Comparison of ENCODE assay signal across 11 cellular contexts in the genomic region with DNA sequence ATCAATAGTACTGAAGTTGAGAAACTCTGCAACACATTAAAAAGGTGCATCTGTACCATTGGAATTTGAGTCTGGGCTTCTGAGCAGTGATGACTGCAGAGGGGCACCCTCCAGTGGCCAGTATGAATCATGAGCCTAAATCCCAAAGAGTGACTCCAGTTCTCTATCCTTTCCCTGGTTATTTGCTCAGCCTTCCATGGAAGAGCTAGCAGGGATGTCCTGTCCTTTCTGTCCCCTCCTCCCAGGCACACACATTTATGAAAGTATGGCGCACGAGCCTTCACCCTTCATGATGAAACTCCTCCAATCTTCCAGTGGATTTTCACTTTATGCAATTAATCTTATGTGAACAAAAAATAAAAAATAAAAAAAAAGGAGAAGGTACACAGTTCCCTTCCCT.
A peak's percentile ranks its signal among the peaks of the same experiment; 100 is the strongest.
DNase-seq lines count a peak whose midpoint lies in the region; ATAC-seq, FAIRE-seq and TF ChIP-seq lines count a peak whose summit lies in the region.
"Had no signal": no experiment of that assay in that cellular context is flagged by ENCODE, and none has a peak within 500 bp of the region (broad histone marks: within the 10 kb centered on the region; RNA-seq: fewer than 3 reads in every experiment).

No MANE protein-coding gene starts in this region.

- CTCF ChIA-PET in Caco-2 (lab: Charles Lee) (interaction anchor here (0.6 to 2.0 kb wide), 4 partner anchors 9 to 255 kb away, joined by 3 to 10 read pairs (median 4); a partner anchor contains a TSS), WTC11 (lab: Charles Lee) (interaction anchor here (0.6 to 7.4 kb wide), 23 partner anchors 9 to 661 kb away, joined by 3 to 137 read pairs (median 4); a partner anchor contains a TSS)

- H3K4me3 Mint-ChIP-seq in Caco-2 (ENCODE audit: unreplicated experiment) = no peak overlapping the region
- H3K4me3 Mint-ChIP-seq in WTC11 = no peak overlapping the region
- H3K4me3 Mint-ChIP-seq: activated B cell treated with CpG ODN at 0.5 μM for 24 hours had no signal

- H3K4me1 ChIP-seq in Caco-2 (no peaks in the 10 kb centered on the region), transverse colon (no peaks in the 10 kb centered on the region)

- TF ChIP-seq POLR2A in transverse colon (IDR thresholded peaks at IDR 0.05) = no peak

- BruUV-seq in Caco-2 (replicated peaks; lab: Mats Ljungman, UMichigan) = no TSS peak

- no peak for TF ChIP-seq EP300 in transverse colon (IDR thresholded peaks at IDR 0.05; ENCODE audit: low read depth)

- POLR2A ChIA-PET in Caco-2 (lab: Charles Lee) (no interaction called here), WTC11 (lab: Charles Lee) (interaction anchor here (1.5 kb wide), 1 partner anchor 255 kb away, joined by 3 read pairs; a partner anchor contains a TSS)

- peaks cover 23% of the 10 kb centered on the region for H3K27me3 Mint-ChIP-seq in Caco-2 (ENCODE audit: insufficient read depth, unreplicated experiment)
- no peaks in the 10 kb centered on the region for H3K27me3 Mint-ChIP-seq in WTC11 (ENCODE audit: low read depth)

- H3K27ac Mint-ChIP-seq in Caco-2 (ENCODE audit: unreplicated experiment) (no peak overlapping the region), WTC11 (no peak overlapping the region)
- H3K27ac Mint-ChIP-seq: activated B cell treated with CpG ODN at 0.5 μM for 24 hours had no signal

- in situ Hi-C loops in transverse colon (cut with MboI; ENCODE audit: low pct_ligation_motif_present in 1 of 4, low pct_unique_long_range_greater_than_20kb in 1 of 4, low sequenced_read_pairs in 3 of 4) = loop anchor here in 2 of 4 donors (10.0 kb wide), 2 partner anchors 240 to 250 kb away; no protein-coding TSS in a partner anchor

- TF ChIP-seq CTCF in Caco-2 (IDR thresholded peaks at IDR 0.05; ENCODE audit: insufficient read depth in 1 of 2, low read depth in 1 of 2, low read length in 1 of 2, severe bottlenecking in 1 of 2, unreplicated experiment in 1 of 2) (peak; percentile 33 to 70), WTC11 (IDR thresholded peaks at IDR 0.05) (no peak), transverse colon (IDR thresholded peaks at IDR 0.05) (no peak)

- FAIRE-seq in HTR-8/SVneo (lab: Jason Lieb, UNC) = no peak

- peak; percentile 90 for ATAC-seq in WTC11

- peak in 1 of 2 experiments; percentile 22 for DNase-seq in Caco-2
- DNase-seq in HTR-8/SVneo (ENCODE audit: insufficient read length, low spot score) = peak; percentile 54
- DNase-seq in WTC11 (ENCODE audit: low spot score) = peak; percentile 12
- DNase-seq in kidney tubule cell (ENCODE audit: low spot score) = peak; percentile 72
- DNase-seq in DMS153 (lab: John Stamatoyannopoulos, UW) = no peak
- no peak for DNase-seq in activated CD8-positive, alpha-beta memory T cell treated with anti-CD3 and anti-CD28 coated beads for 24 hours
- no peak for DNase-seq in transverse colon
- no peak for DNase-seq in cerebellum (ENCODE audit: low spot score)
- DNase-seq: activated B cell treated with CpG ODN at 0.5 μM for 24 hours; effector CD4-positive, alpha-beta T cell; posterior cingulate gyrus had no signal

- no peak overlapping the region for H3K27ac ChIP-seq in transverse colon

- H3K9me3 ChIP-seq in Caco-2 (no peaks in the 10 kb centered on the region), transverse colon (no peaks in the 10 kb centered on the region)

- H3K9me3 Mint-ChIP-seq in Caco-2 (ENCODE audit: unreplicated experiment) (no peaks in the 10 kb centered on the region), WTC11 (no peaks in the 10 kb centered on the region)
- H3K9me3 Mint-ChIP-seq: activated B cell treated with CpG ODN at 0.5 μM for 24 hours had no signal

- intact Hi-C loops in Caco-2 (cut with micrococcal nuclease; ENCODE audit: unreplicated experiment) (no loop called here), transverse colon (cut with DNase I; ENCODE audit: low total_unique reads) (loop anchor here (10.0 kb wide), 1 partner anchor 250 kb away; no protein-coding TSS in a partner anchor)

- H3K4me3 ChIP-seq in Caco-2 (ENCODE audit: low read depth, low read length) (no peak overlapping the region), transverse colon (no peak overlapping the region)

- H3K27me3 ChIP-seq in Caco-2 (replicated peaks; ENCODE audit: control insufficient read depth, insufficient read depth, low read length) = no peaks in the 10 kb centered on the region
- no peaks in the 10 kb centered on the region for H3K27me3 ChIP-seq in transverse colon

- H3K4me1 Mint-ChIP-seq in Caco-2 (ENCODE audit: low read depth, unreplicated experiment) (no peaks in the 10 kb centered on the region), WTC11 (no peaks in the 10 kb centered on the region; the same call in none of the 2 replicates)

- no peaks in the 10 kb centered on the region for H3K36me3 ChIP-seq in Caco-2 (ENCODE audit: control insufficient read depth, insufficient read depth, low read length)
- H3K36me3 ChIP-seq in transverse colon = no peaks in the 10 kb centered on the region

- WGBS in transverse colon (ENCODE audit: low coverage in 1 of 2), 2 donors = 86% methylated on average over 2 of the region's 2 CpGs; no CpG with 5 or more reads in 1 of the 2 donors

- H3K36me3 Mint-ChIP-seq in Caco-2 (ENCODE audit: insufficient read depth, unreplicated experiment) = no peaks in the 10 kb centered on the region
- H3K36me3 Mint-ChIP-seq in WTC11 = no peaks in the 10 kb centered on the region

TF ChIP-seq in WTC11, 78 proteins besides CTCF, POLR2A, EP300 and RAD21 (continues in another document):
- TF ChIP-seq FOXJ3 (CRISPR knock-in tag; IDR thresholded peaks at IDR 0.05; ENCODE audit: borderline replicate concordance) (no peak), ZNF232 (CRISPR knock-in tag; IDR thresholded peaks at IDR 0.05) (no peak), CREM (CRISPR knock-in tag; IDR thresholded peaks at IDR 0.05) (no peak), IRF2 (CRISPR knock-in tag; IDR thresholded peaks at IDR 0.05; ENCODE audit: borderline replicate concordance, low read depth) (no peak), ESRRA (CRISPR knock-in tag; IDR thresholded peaks at IDR 0.05; ENCODE audit: borderline replicate concordance) (no peak)
- TF ChIP-seq, protein P1, sequence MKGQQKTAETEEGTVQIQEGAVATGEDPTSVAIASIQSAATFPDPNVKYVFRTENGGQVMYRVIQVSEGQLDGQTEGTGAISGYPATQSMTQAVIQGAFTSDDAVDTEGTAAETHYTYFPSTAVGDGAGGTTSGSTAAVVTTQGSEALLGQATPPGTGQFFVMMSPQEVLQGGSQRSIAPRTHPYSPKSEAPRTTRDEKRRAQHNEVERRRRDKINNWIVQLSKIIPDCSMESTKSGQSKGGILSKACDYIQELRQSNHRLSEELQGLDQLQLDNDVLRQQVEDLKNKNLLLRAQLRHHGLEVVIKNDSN (CRISPR knock-in tag; IDR thresholded peaks at IDR 0.05) = no peak
- TF ChIP-seq, protein P2, sequence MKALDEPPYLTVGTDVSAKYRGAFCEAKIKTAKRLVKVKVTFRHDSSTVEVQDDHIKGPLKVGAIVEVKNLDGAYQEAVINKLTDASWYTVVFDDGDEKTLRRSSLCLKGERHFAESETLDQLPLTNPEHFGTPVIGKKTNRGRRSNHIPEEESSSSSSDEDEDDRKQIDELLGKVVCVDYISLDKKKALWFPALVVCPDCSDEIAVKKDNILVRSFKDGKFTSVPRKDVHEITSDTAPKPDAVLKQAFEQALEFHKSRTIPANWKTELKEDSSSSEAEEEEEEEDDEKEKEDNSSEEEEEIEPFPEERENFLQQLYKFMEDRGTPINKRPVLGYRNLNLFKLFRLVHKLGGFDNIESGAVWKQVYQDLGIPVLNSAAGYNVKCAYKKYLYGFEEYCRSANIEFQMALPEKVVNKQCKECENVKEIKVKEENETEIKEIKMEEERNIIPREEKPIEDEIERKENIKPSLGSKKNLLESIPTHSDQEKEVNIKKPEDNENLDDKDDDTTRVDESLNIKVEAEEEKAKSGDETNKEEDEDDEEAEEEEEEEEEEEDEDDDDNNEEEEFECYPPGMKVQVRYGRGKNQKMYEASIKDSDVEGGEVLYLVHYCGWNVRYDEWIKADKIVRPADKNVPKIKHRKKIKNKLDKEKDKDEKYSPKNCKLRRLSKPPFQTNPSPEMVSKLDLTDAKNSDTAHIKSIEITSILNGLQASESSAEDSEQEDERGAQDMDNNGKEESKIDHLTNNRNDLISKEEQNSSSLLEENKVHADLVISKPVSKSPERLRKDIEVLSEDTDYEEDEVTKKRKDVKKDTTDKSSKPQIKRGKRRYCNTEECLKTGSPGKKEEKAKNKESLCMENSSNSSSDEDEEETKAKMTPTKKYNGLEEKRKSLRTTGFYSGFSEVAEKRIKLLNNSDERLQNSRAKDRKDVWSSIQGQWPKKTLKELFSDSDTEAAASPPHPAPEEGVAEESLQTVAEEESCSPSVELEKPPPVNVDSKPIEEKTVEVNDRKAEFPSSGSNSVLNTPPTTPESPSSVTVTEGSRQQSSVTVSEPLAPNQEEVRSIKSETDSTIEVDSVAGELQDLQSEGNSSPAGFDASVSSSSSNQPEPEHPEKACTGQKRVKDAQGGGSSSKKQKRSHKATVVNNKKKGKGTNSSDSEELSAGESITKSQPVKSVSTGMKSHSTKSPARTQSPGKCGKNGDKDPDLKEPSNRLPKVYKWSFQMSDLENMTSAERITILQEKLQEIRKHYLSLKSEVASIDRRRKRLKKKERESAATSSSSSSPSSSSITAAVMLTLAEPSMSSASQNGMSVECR (CRISPR knock-in tag; IDR thresholded peaks at IDR 0.05; ENCODE audit: borderline replicate concordance) = no peak
- TF ChIP-seq, protein P3, sequence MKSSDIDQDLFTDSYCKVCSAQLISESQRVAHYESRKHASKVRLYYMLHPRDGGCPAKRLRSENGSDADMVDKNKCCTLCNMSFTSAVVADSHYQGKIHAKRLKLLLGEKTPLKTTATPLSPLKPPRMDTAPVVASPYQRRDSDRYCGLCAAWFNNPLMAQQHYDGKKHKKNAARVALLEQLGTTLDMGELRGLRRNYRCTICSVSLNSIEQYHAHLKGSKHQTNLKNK (CRISPR knock-in tag; IDR thresholded peaks at IDR 0.05) = no peak

Comparison
In these comparisons a context has a peak if more than half of its experiments do, and no peak if none do; other contexts are left out.
1. DNase-seq: peak in HTR-8/SVneo (single experiment), WTC11 (single experiment) and kidney tubule cell (single experiment); none in DMS153 (single experiment), activated CD8-positive, alpha-beta memory T cell treated with anti-CD3 and anti-CD28 coated beads for 24 hours (single experiment), transverse colon (single experiment) and cerebellum (single experiment).
2. CTCF ChIP-seq: peak in Caco-2 (2 of 2); none in WTC11 (single experiment) and transverse colon (0 of 5).